Comparison of ENCODE assay signal across 14 cellular contexts in genomic region chr20:60512436-60512835, GRCh38.
DNase-seq lines count a peak whose midpoint lies in the region; ATAC-seq, FAIRE-seq and TF ChIP-seq lines count a peak whose summit lies in the region.
"Had no signal": no experiment of that assay in that cellular context is flagged by ENCODE, and none has a peak within 500 bp of the region (broad histone marks: within the 10 kb centered on the region; RNA-seq: fewer than 3 reads in every experiment).

No MANE protein-coding gene starts in this region.

- TF ChIP-seq CTCF in astrocyte of the cerebellum (IDR thresholded peaks at IDR 0.05; ENCODE audit: low read depth, low read length, missing control alignments), result no peak
- no peak for TF ChIP-seq CTCF in natural killer cell (IDR thresholded peaks at IDR 0.05)

- peaks cover 7 to 34% of the 10 kb centered on the region in 2 donors for H3K27me3 Mint-ChIP-seq in natural killer cell (ENCODE audit: low read depth in 2 of 2)
- H3K27me3 Mint-ChIP-seq: activated CD4-positive, alpha-beta T cell treated with anti-CD3 and anti-CD28 coated beads, Interleukin-2, amount 10 ng/mL, durations not matched to agents 7 days and 5 days had no signal

- no peak overlapping the region for H3K4me3 Mint-ChIP-seq in natural killer cell
- H3K4me3 Mint-ChIP-seq: activated CD4-positive, alpha-beta T cell treated with anti-CD3 and anti-CD28 coated beads, Interleukin-2, amount 10 ng/mL, durations not matched to agents 7 days and 5 days; activated naive CD4-positive, alpha-beta T cell treated with anti-CD3 and anti-CD28 coated beads, Interleukin-2, amount 50 U/mL, for 24 hours; immature natural killer cell had no signal

- H3K27ac Mint-ChIP-seq in natural killer cell, result no peak overlapping the region
- H3K27ac Mint-ChIP-seq: activated CD4-positive, alpha-beta T cell treated with anti-CD3 and anti-CD28 coated beads, Interleukin-2, amount 10 ng/mL, durations not matched to agents 7 days and 5 days; activated naive CD4-positive, alpha-beta T cell treated with anti-CD3 and anti-CD28 coated beads, Interleukin-2, amount 50 U/mL, for 24 hours; immature natural killer cell had no signal

- in situ Hi-C loops in astrocyte of the cerebellum (cut with HindIII; ENCODE audit: low sequenced_read_pairs), result no loop called here

- H3K4me1 Mint-ChIP-seq in natural killer cell, result no peaks in the 10 kb centered on the region
- H3K4me1 Mint-ChIP-seq: activated CD4-positive, alpha-beta T cell treated with anti-CD3 and anti-CD28 coated beads, Interleukin-2, amount 10 ng/mL, durations not matched to agents 7 days and 5 days; activated naive CD4-positive, alpha-beta T cell treated with anti-CD3 and anti-CD28 coated beads, Interleukin-2, amount 50 U/mL, for 24 hours; immature natural killer cell had no signal

- H3K36me3 Mint-ChIP-seq in natural killer cell, result no peaks in the 10 kb centered on the region
- H3K36me3 Mint-ChIP-seq: activated naive CD4-positive, alpha-beta T cell treated with anti-CD3 and anti-CD28 coated beads, Interleukin-2, amount 50 U/mL, for 24 hours; immature natural killer cell had no signal

- no peak for FAIRE-seq in urothelium cell line (lab: Jason Lieb, UNC)

- ATAC-seq in natural killer cell, result no peak

- intact Hi-C loops in natural killer cell (cut with micrococcal nuclease), result no loop called here

- H3K9me3 Mint-ChIP-seq in natural killer cell, result no peaks in the 10 kb centered on the region
- H3K9me3 Mint-ChIP-seq: activated CD4-positive, alpha-beta T cell treated with anti-CD3 and anti-CD28 coated beads, Interleukin-2, amount 10 ng/mL, durations not matched to agents 7 days and 5 days; activated naive CD4-positive, alpha-beta T cell treated with anti-CD3 and anti-CD28 coated beads, Interleukin-2, amount 50 U/mL, for 24 hours had no signal

- DNase-seq in NCI-H187 treated with DMSO at 0.1 percent for 48 hours (lab: John Stamatoyannopoulos, UW) (peak; percentile 50), NCI-H187 (lab: John Stamatoyannopoulos, UW) (no peak), astrocyte of the cerebellum (ENCODE audit: low read depth) (peak; percentile 20), iris pigment epithelial cell (ENCODE audit: low read depth) (peak; percentile 42), urothelium cell line (ENCODE audit: low spot score) (peak; percentile 75), SKM-1 treated with dmso at 0.1 percent for 144 hours (lab: John Stamatoyannopoulos, UW; ENCODE audit: unreplicated experiment) (no peak), natural killer cell (no peak), DMS 273 (lab: John Stamatoyannopoulos, UW; ENCODE audit: unreplicated experiment) (no peak)
- DNase-seq: activated CD4-positive, alpha-beta T cell treated with anti-CD3 and anti-CD28 coated beads, Interleukin-2, amount 10 ng/mL, durations not matched to agents 7 days and 5 days; effector CD8-positive, alpha-beta T cell; immature natural killer cell; NCI-H2171; SIG-M5 had no signal

- no peak overlapping the region for H3K4me3 ChIP-seq in astrocyte of the cerebellum (ENCODE audit: low read depth, low read length)

Comparison
In these comparisons a context has a peak if more than half of its experiments do, and no peak if none do; other contexts are left out.
1. DNase-seq: peak in NCI-H187 treated with DMSO at 0.1 percent for 48 hours (single experiment), astrocyte of the cerebellum (single experiment), iris pigment epithelial cell (single experiment) and urothelium cell line (single experiment); none in NCI-H187 (0 of 2), SKM-1 treated with dmso at 0.1 percent for 144 hours (single experiment), natural killer cell (single experiment) and DMS 273 (single experiment).